In genomic region chr7:77413128-77413527, GRCh38 we compare ENCODE assay signal across 1 cellular context.
TF ChIP-seq lines count a peak whose summit lies in the region.

No MANE protein-coding gene starts in this region.

TF ChIP-seq in H1, 55 proteins besides CTCF, POLR2A, EP300 and RAD21:
- no peak for TF ChIP-seq SP4 (IDR thresholded peaks at IDR 0.05; ENCODE audit: low read length)
- no peak for TF ChIP-seq KDM4A (IDR thresholded peaks at IDR 0.05; ENCODE audit: low read depth, low read length, severe bottlenecking)
- TF ChIP-seq CHD1 (IDR thresholded peaks at IDR 0.05; ENCODE audit: low read depth, low read length) = no peak
- no peak for TF ChIP-seq PHF8 (conservative IDR thresholded peaks at IDR 0.05; ENCODE audit: low read depth, low read length)
- TF ChIP-seq CEBPB (IDR thresholded peaks at IDR 0.05; ENCODE audit: low read depth, low read length) = no peak
- TF ChIP-seq BRCA1 (IDR thresholded peaks at IDR 0.05; ENCODE audit: low read depth, low read length) = no peak
- TF ChIP-seq CBX8 (IDR thresholded peaks at IDR 0.05; ENCODE audit: borderline replicate concordance, low read depth, low read length) = no peak
- no peak for TF ChIP-seq CREB1 (IDR thresholded peaks at IDR 0.05)
- TF ChIP-seq RBBP5 (IDR thresholded peaks at IDR 0.05; ENCODE audit: borderline replicate concordance, low read depth, low read length) = no peak
- TF ChIP-seq POU5F1 (IDR thresholded peaks at IDR 0.05; ENCODE audit: low read depth, low read length) = no peak
- TF ChIP-seq USF2 (IDR thresholded peaks at IDR 0.05; ENCODE audit: low read length) = no peak
- TF ChIP-seq RNF2 (IDR thresholded peaks at IDR 0.05; ENCODE audit: borderline replicate concordance, low read depth, low read length, missing control alignments, poor library complexity, severe bottlenecking) = no peak
- no peak for TF ChIP-seq KDM1A (IDR thresholded peaks at IDR 0.05; ENCODE audit: borderline replicate concordance, low read length)
- TF ChIP-seq ATF2 (IDR thresholded peaks at IDR 0.05; ENCODE audit: low read length) = no peak
